Comparison of ENCODE assay signal across 8 cellular contexts in the genomic region with DNA sequence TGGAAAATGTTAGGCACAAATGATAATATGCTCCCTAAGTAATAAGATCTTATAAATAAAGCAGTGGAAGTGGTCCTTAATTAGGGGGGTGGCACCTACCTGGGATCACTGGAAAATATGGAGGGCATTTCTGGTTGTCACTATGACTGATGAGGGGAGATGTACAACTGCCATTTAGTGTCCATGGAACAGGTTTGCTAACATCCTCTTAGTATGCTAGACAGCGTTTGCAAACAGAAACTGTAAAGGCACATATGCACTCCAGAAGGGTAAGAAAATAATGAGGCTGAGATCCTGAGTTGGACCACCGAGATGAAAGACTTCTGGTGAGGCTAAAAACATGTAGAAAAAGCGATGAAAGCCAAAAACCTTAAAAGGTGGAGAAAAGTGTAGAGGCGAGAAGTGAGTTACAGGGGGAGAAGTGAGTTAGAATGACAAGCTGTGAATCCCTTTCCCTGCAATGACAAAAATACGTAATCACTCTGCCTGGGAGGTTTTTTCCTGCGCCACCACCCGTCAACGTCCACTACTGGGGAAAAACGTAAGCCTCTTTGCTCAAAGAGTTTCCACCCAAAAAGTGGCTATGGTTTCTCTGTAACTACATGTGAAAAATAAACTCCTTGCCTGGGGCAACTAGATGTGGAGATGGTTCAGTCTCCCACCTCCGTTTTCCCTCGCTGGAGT. TPM values are rescaled to one million over a fixed set of nuclear protein-coding genes. Genes with fewer than 3 reads are reported as not detected.
DNase-seq lines count a peak whose midpoint lies in the region; ATAC-seq and TF ChIP-seq lines count a peak whose summit lies in the region.

No MANE protein-coding gene starts in this region.

- ATAC-seq in heart left ventricle, result peak in 3 of 4 donors; percentile 4 to 23 (median 7)
- ATAC-seq in GM19023 (IDR thresholded peaks at IDR 0.05; ENCODE audit: unreplicated experiment), result no peak

- peak overlapping the region; percentile 99 for H3K27ac Mint-ChIP-seq in activated T-helper 1 cell treated with anti-CD3 and anti-CD28 coated beads, Interleukin-12 subunit alpha, Interleukin-12 subunit beta, Interleukin-2, Interleukin-4 antibody, amounts not matched to agents 30 ng/mL and 10 ng/mL and 1 ng/mL, durations not matched to agents 14 hours and 24 hours and 36 hours

- H3K9me3 ChIP-seq in HUES48 (ENCODE audit: control insufficient read depth, insufficient read depth, low read length), result no peaks in the 10 kb centered on the region
- H3K9me3 ChIP-seq in heart left ventricle, result no peaks in the 10 kb centered on the region

- H3K4me3 ChIP-seq in HUES48 (ENCODE audit: low read depth, low read length) (peak overlapping the region; percentile 100), heart left ventricle (peak overlapping the region; percentile 67 to 94 (median 82)), retinal pigment epithelial cell (ENCODE audit: low read length) (peak overlapping the region; percentile 94)

- H3K36me3 Mint-ChIP-seq in activated T-helper 1 cell treated with anti-CD3 and anti-CD28 coated beads, Interleukin-12 subunit alpha, Interleukin-12 subunit beta, Interleukin-2, Interleukin-4 antibody, amounts not matched to agents 30 ng/mL and 10 ng/mL and 1 ng/mL, durations not matched to agents 14 hours and 24 hours and 36 hours (ENCODE audit: low read depth), result peaks cover 16% of the 10 kb centered on the region

- H3K27me3 Mint-ChIP-seq in activated T-helper 1 cell treated with anti-CD3 and anti-CD28 coated beads, Interleukin-12 subunit alpha, Interleukin-12 subunit beta, Interleukin-2, Interleukin-4 antibody, amounts not matched to agents 30 ng/mL and 10 ng/mL and 1 ng/mL, durations not matched to agents 14 hours and 24 hours and 36 hours (ENCODE audit: insufficient read depth), result no peaks in the 10 kb centered on the region

- H3K4me1 Mint-ChIP-seq in activated T-helper 1 cell treated with anti-CD3 and anti-CD28 coated beads, Interleukin-12 subunit alpha, Interleukin-12 subunit beta, Interleukin-2, Interleukin-4 antibody, amounts not matched to agents 30 ng/mL and 10 ng/mL and 1 ng/mL, durations not matched to agents 14 hours and 24 hours and 36 hours (ENCODE audit: low read depth), result peaks cover 34% of the 10 kb centered on the region

- peak overlapping the region; percentile 83 for H3K9ac ChIP-seq in HUES48 (ENCODE audit: low read depth, low read length)

- no peaks in the 10 kb centered on the region for H3K9me3 Mint-ChIP-seq in activated T-helper 1 cell treated with anti-CD3 and anti-CD28 coated beads, Interleukin-12 subunit alpha, Interleukin-12 subunit beta, Interleukin-2, Interleukin-4 antibody, amounts not matched to agents 30 ng/mL and 10 ng/mL and 1 ng/mL, durations not matched to agents 14 hours and 24 hours and 36 hours

- H3K4me3 Mint-ChIP-seq in activated T-helper 1 cell treated with anti-CD3 and anti-CD28 coated beads, Interleukin-12 subunit alpha, Interleukin-12 subunit beta, Interleukin-2, Interleukin-4 antibody, amounts not matched to agents 30 ng/mL and 10 ng/mL and 1 ng/mL, durations not matched to agents 14 hours and 24 hours and 36 hours, result peak overlapping the region; percentile 90

- H3K36me3 ChIP-seq in HUES48 (ENCODE audit: control insufficient read depth, insufficient read depth, low read length) (peaks cover 21% of the 10 kb centered on the region), heart left ventricle (peaks cover 0 to 29% (median 19%) of the 10 kb centered on the region in 9 donors)

- TF ChIP-seq CTCF in heart left ventricle (IDR thresholded peaks at IDR 0.05), result no peak
- no peak for TF ChIP-seq CTCF in retinal pigment epithelial cell (conservative IDR thresholded peaks at IDR 0.05; ENCODE audit: low read depth, low read length)

- intact Hi-C loops in activated T-helper 1 cell treated with anti-CD3 and anti-CD28 coated beads, Interleukin-12 subunit alpha, Interleukin-12 subunit beta, Interleukin-2, Interleukin-4 antibody, amounts not matched to agents 30 ng/mL and 10 ng/mL and 1 ng/mL, durations not matched to agents 14 hours and 24 hours and 36 hours (cut with micrococcal nuclease), result loop anchor here (1.0 to 10.0 kb wide), 12 partner anchors 67 to 1898 kb away; a partner anchor contains a TSS
- intact Hi-C loops in heart left ventricle (cut with DNase I), result loop anchor here in 8 of 10 donors (2.0 to 10.0 kb wide), 6 partner anchors 47 to 202 kb away; a partner anchor contains a TSS

- TF ChIP-seq POLR2A in heart left ventricle (IDR thresholded peaks at IDR 0.05), result no peak

- WGBS in heart left ventricle, 4 donors, result 1 to 2% (median 1%) methylated on average over 11 of the region's 11 CpGs

- H3K27me3 ChIP-seq in HUES48 (ENCODE audit: control insufficient read depth, insufficient read depth, low read length) (no peaks in the 10 kb centered on the region), heart left ventricle (no peaks in the 10 kb centered on the region)

- H3K27ac ChIP-seq in HUES48 (ENCODE audit: low read depth, low read length), result peak overlapping the region; percentile 97
- H3K27ac ChIP-seq in heart left ventricle, result peak overlapping the region; percentile 62 to 94 (median 90)

- peak; percentile 5 for DNase-seq in stimulated activated CD8-positive, alpha-beta memory T cell treated with anti-CD3 and anti-CD28 coated beads, Interleukin-12 subunit alpha, Interleukin-12 subunit beta, amount 100 ng/mL, for 1 hour (ENCODE audit: low read depth)
- no peak for DNase-seq in stimulated activated CD8-positive, alpha-beta memory T cell treated with anti-CD3 and anti-CD28 coated beads, Interleukin-4, amount 100 ng/mL, for 48 hours
- peak; percentile 13 for DNase-seq in activated T-helper 1 cell treated with anti-CD3 and anti-CD28 coated beads, Interleukin-12 subunit alpha, Interleukin-12 subunit beta, Interleukin-2, Interleukin-4 antibody, amounts not matched to agents 30 ng/mL and 10 ng/mL and 1 ng/mL, durations not matched to agents 14 hours and 24 hours and 36 hours (ENCODE audit: low spot score)
- no peak for DNase-seq in heart left ventricle
- no peak for DNase-seq in retinal pigment epithelial cell (ENCODE audit: low read depth)
- DNase-seq in AG20443 (ENCODE audit: low spot score), result no peak

- H3K4me1 ChIP-seq in HUES48 (ENCODE audit: control insufficient read depth, insufficient read depth, low read length), result peaks cover 15% of the 10 kb centered on the region
- H3K4me1 ChIP-seq in heart left ventricle, result peaks cover 0 to 42% (median 30%) of the 10 kb centered on the region in 12 donors

RNA-seq across cellular contexts. Expression of a gene that starts 0.8 kb away (rescaled TPM):
- total RNA-seq in activated T-helper 1 cell treated with anti-CD3 and anti-CD28 coated beads, Interleukin-12 subunit alpha, Interleukin-12 subunit beta, Interleukin-2, Interleukin-4 antibody, amounts not matched to agents 30 ng/mL and 10 ng/mL and 1 ng/mL, durations not matched to agents 14 hours and 24 hours and 36 hours, result 48.2 and 48.3 TPM in 2 replicates
- total RNA-seq in heart left ventricle, result 10 to 100 TPM; 22.1 to 45.0 (median 31.0) TPM
- polyA plus RNA-seq in heart left ventricle, result 10 to 100 TPM; 13.0 to 21.2 TPM

RNA-seq across cellular contexts. Expression of a gene that starts 0.8 kb away (rescaled TPM):
- 60.9 and 61.8 TPM in 2 replicates for total RNA-seq in activated T-helper 1 cell treated with anti-CD3 and anti-CD28 coated beads, Interleukin-12 subunit alpha, Interleukin-12 subunit beta, Interleukin-2, Interleukin-4 antibody, amounts not matched to agents 30 ng/mL and 10 ng/mL and 1 ng/mL, durations not matched to agents 14 hours and 24 hours and 36 hours
- total RNA-seq in heart left ventricle, result 10 to 100 TPM; 21.2 to 67.9 (median 46.6) TPM
- polyA plus RNA-seq in heart left ventricle, result 10 to 100 TPM in 1 of 2 donors, 1 to 10 TPM in 1; 9.0 to 10.9 TPM

Comparison
In these comparisons a context has a peak if more than half of its experiments do, and no peak if none do; other contexts are left out.
1. DNase-seq: peak in stimulated activated CD8-positive, alpha-beta memory T cell treated with anti-CD3 and anti-CD28 coated beads, Interleukin-12 subunit alpha, Interleukin-12 subunit beta, amount 100 ng/mL, for 1 hour (single experiment) and activated T-helper 1 cell treated with anti-CD3 and anti-CD28 coated beads, Interleukin-12 subunit alpha, Interleukin-12 subunit beta, Interleukin-2, Interleukin-4 antibody, amounts not matched to agents 30 ng/mL and 10 ng/mL and 1 ng/mL, durations not matched to agents 14 hours and 24 hours and 36 hours (single experiment); none in stimulated activated CD8-positive, alpha-beta memory T cell treated with anti-CD3 and anti-CD28 coated beads, Interleukin-4, amount 100 ng/mL, for 48 hours (single experiment), heart left ventricle (0 of 5), retinal pigment epithelial cell (single experiment) and AG20443 (single experiment).
2. Peak in every context shown above with its lines, with median percentiles within 50 percentile points of each other: H3K4me3 ChIP-seq.